9 cellular contexts compared by ENCODE assay signal in the genomic region with DNA sequence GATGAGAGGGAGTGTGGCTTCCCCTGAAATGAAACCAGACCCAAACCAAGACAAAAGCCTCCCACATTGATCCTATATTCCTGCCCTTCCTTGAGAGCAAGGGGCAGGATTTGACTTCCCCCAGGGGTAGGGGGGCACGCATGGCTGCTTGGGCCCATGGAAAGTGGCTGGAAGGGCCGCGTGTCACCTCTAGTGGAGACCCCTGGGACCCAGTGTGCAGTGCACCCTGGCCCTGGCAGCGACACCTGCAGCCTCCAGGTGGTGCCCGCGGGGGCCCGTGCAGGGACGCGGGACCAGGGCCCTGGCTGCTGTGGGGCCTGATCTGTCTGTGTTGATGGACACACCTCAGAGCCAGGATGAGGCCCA. TPM values are rescaled to one million over a fixed set of nuclear protein-coding genes. Genes with fewer than 3 reads are reported as not detected.
DNase-seq lines count a peak whose midpoint lies in the region; ATAC-seq, FAIRE-seq and TF ChIP-seq lines count a peak whose summit lies in the region.
"Had no signal": no experiment of that assay in that cellular context is flagged by ENCODE, and none has a peak within 500 bp of the region (broad histone marks: within the 10 kb centered on the region; RNA-seq: fewer than 3 reads in every experiment).

No MANE protein-coding gene starts in this region.

- H3K27me3 Mint-ChIP-seq in Caco-2 (ENCODE audit: insufficient read depth, unreplicated experiment), result no peaks in the 10 kb centered on the region
- H3K27me3 Mint-ChIP-seq in naive B cell, result no peaks in the 10 kb centered on the region

- BruUV-seq in Caco-2 (replicated peaks; lab: Mats Ljungman, UMichigan), result no TSS peak
- BruUV-seq in K562 (replicated peaks; lab: Mats Ljungman, UMichigan), result no TSS peak

- H3K4me3 Mint-ChIP-seq in Caco-2 (ENCODE audit: unreplicated experiment) (peak overlapping the region; percentile 61), naive B cell (peak overlapping the region in 7 of 8 donors; percentile 70 to 92 (median 85))

- peak overlapping the region in 1 of 2 experiments; percentile 69; a peak in 2 of 4 replicates for H3K9ac ChIP-seq in K562 (ENCODE audit: insufficient read depth in 1 of 2, low read depth in 2 of 2, low read length in 2 of 2)

- no peak overlapping the region for H3K27ac ChIP-seq in K562 (ENCODE audit: extremely low read depth, low read depth, low read length)

- no peak for TF ChIP-seq EP300 in K562 (IDR thresholded peaks at IDR 0.05; ENCODE audit: low read length)

- no peak for TF ChIP-seq RAD21 in K562 (CRISPR knock-in tag; conservative IDR thresholded peaks at IDR 0.05 in 1 of 2, IDR thresholded peaks at IDR 0.05 in 1 of 2)

- no peaks in the 10 kb centered on the region for H3K9me3 ChIP-seq in Caco-2
- H3K9me3 ChIP-seq in K562 (replicated peaks; ENCODE audit: control insufficient read depth, insufficient read depth, low read depth, low read length), result no peaks in the 10 kb centered on the region

- WGBS in K562 (ENCODE audit: insufficient coverage, low coverage, missing lambda C conversion rate), result 52% methylated on average over 8 of the region's 9 CpGs

- ATAC-seq in GM19452 (IDR thresholded peaks at IDR 0.05; ENCODE audit: unreplicated experiment) (peak; percentile 33), HG03457 (IDR thresholded peaks at IDR 0.05; ENCODE audit: unreplicated experiment) (peak; percentile 30), K562 (peak; percentile 47), naive B cell (ENCODE audit: low read depth in 2 of 2) (peak; percentile 68 to 73)

- no peaks in the 10 kb centered on the region for H4K20me1 ChIP-seq in K562 (replicated peaks; ENCODE audit: control insufficient read depth, insufficient read depth, low read length)

- FAIRE-seq in K562 (lab: Jason Lieb, UNC), result no peak
- FAIRE-seq: colon had no signal

- POLR2A ChIA-PET in Caco-2 (lab: Charles Lee), result interaction anchor here (0.6 to 1.0 kb wide), 5 partner anchors 21 to 194 kb away, joined by 3 to 16 read pairs (median 4); a partner anchor contains a TSS
- POLR2A ChIA-PET in K562 (lab: Yijun Ruan, JAX), result interaction anchor here (0.5 to 1.6 kb wide), 6 partner anchors 10 to 119 kb away, joined by 3 to 8 read pairs (median 4); a partner anchor contains a TSS

- H3K4me3 ChIP-seq in Caco-2 (ENCODE audit: low read depth, low read length), result no peak overlapping the region
- H3K4me3 ChIP-seq in K562, result no peak overlapping the region

- TF ChIP-seq CTCF in Caco-2 (IDR thresholded peaks at IDR 0.05; ENCODE audit: insufficient read depth in 1 of 2, low read depth in 1 of 2, low read length in 1 of 2, severe bottlenecking in 1 of 2, unreplicated experiment in 1 of 2) (peak in 1 of 2 experiments; percentile 14), K562 (IDR thresholded peaks at IDR 0.05 in 2 of 3, conservative IDR thresholded peaks at IDR 0.05 in 1 of 3; ENCODE audit: insufficient read depth in 2 of 3, low read depth in 1 of 3, low read length in 3 of 3) (peak; percentile 23 to 37 (median 25); a peak in 3 of 6 replicates)

- in situ Hi-C loops in K562 (cut with MboI), result no loop called here

- peak overlapping the region; percentile 86 for H3K4me2 ChIP-seq in K562 (ENCODE audit: insufficient read depth, low read length)

- no peaks in the 10 kb centered on the region for H3K36me3 ChIP-seq in Caco-2 (ENCODE audit: control insufficient read depth, insufficient read depth, low read length)
- no peaks in the 10 kb centered on the region for H3K36me3 ChIP-seq in K562 (ENCODE audit: control insufficient read depth, insufficient read depth, low read length)

- TF ChIP-seq POLR2A in K562 (conservative IDR thresholded peaks at IDR 0.05), result no peak

- intact Hi-C loops in Caco-2 (cut with micrococcal nuclease; ENCODE audit: unreplicated experiment), result loop anchor here (1.0 kb wide), 1 partner anchor 28 kb away; no protein-coding TSS in a partner anchor
- intact Hi-C loops in K562 (cut with micrococcal nuclease), result loop anchor here (5.0 kb wide), 1 partner anchor 183 kb away; no protein-coding TSS in a partner anchor

- peak overlapping the region; percentile 80 for H3K27ac Mint-ChIP-seq in Caco-2 (ENCODE audit: unreplicated experiment)
- H3K27ac Mint-ChIP-seq in naive B cell, result peak overlapping the region in 5 of 6 donors; percentile 66 to 97 (median 76)

- H3K4me1 ChIP-seq in Caco-2 (peaks cover 33% of the 10 kb centered on the region), K562 (replicated peaks in 1 of 2; ENCODE audit: control insufficient read depth in 2 of 2, insufficient read depth in 2 of 2, low read length in 2 of 2) (peaks cover 13 to 54% of the 10 kb centered on the region in 2 experiments)

- no peaks in the 10 kb centered on the region for H3K9me1 ChIP-seq in K562 (ENCODE audit: control insufficient read depth, insufficient read depth, low read length)

- H3K9me3 Mint-ChIP-seq in Caco-2 (ENCODE audit: unreplicated experiment) (no peaks in the 10 kb centered on the region), naive B cell (no peaks in the 10 kb centered on the region)

- no peaks in the 10 kb centered on the region for H3K79me2 ChIP-seq in K562 (ENCODE audit: control insufficient read depth, insufficient read depth, low read length)

- peaks cover 7% of the 10 kb centered on the region for H3K36me3 Mint-ChIP-seq in Caco-2 (ENCODE audit: insufficient read depth, unreplicated experiment)
- no peaks in the 10 kb centered on the region for H3K36me3 Mint-ChIP-seq in naive B cell

- peak overlapping the region; percentile 82 for H2AFZ ChIP-seq in K562 (ENCODE audit: low read depth, low read length)

- H3K4me1 Mint-ChIP-seq in Caco-2 (ENCODE audit: low read depth, unreplicated experiment) (peaks cover 25% of the 10 kb centered on the region), naive B cell (peaks cover 21 to 33% (median 22%) of the 10 kb centered on the region in 3 donors)

- no peaks in the 10 kb centered on the region for H3K27me3 ChIP-seq in Caco-2 (replicated peaks; ENCODE audit: control insufficient read depth, insufficient read depth, low read length)
- peaks cover 0 to 20% of the 10 kb centered on the region in 2 experiments; a peak in 2 of 5 replicates for H3K27me3 ChIP-seq in K562 (ENCODE audit: control insufficient read depth in 2 of 2, insufficient read depth in 2 of 2, low read length in 2 of 2)

- DNase-seq in Caco-2, result peak in 1 of 2 experiments; percentile 54
- peak in 1 of 4 experiments; percentile 43 for DNase-seq in K562 (ENCODE audit: extremely low read depth in 1 of 4, low spot score in 3 of 4)
- DNase-seq in naive B cell, result peak; percentile 62
- no peak for DNase-seq in activated effector memory CD4-positive, alpha-beta T cell treated with Interleukin-2 at 50 U/mL for 16 hours
- no peak for DNase-seq in activated naive CD4-positive, alpha-beta T cell treated with anti-CD3 and anti-CD28 coated beads, Interleukin-2, amount 50 U/mL, for 16 hours
- DNase-seq in NCI-H2171 (lab: John Stamatoyannopoulos, UW), result no peak

- CTCF ChIA-PET in Caco-2 (lab: Charles Lee), result interaction anchor here (0.6 to 1.4 kb wide), 13 partner anchors 17 to 199 kb away, joined by 3 to 6 read pairs (median 3); no protein-coding TSS in a partner anchor
- CTCF ChIA-PET in K562 (lab: Yijun Ruan, JAX; ENCODE audit: low intra/inter-chr PET ratio), result no interaction called here

TF ChIP-seq in K562, 482 proteins besides CTCF, POLR2A, EP300 and RAD21 (continues in another document):
- TF ChIP-seq MBD2 (IDR thresholded peaks at IDR 0.05; ENCODE audit: borderline replicate concordance, low read depth) (no peak), E2F3 (CRISPR knock-in tag; IDR thresholded peaks at IDR 0.05) (no peak), ELF4 (CRISPR knock-in tag; IDR thresholded peaks at IDR 0.05) (no peak), GABPB1 (CRISPR knock-in tag; IDR thresholded peaks at IDR 0.05) (0 out of 2 replicates have a peak, but pooled peaks have one; percentile 36), TCFL5 (CRISPR knock-in tag; conservative IDR thresholded peaks at IDR 0.05) (no peak), U2AF1 (optimal IDR thresholded peaks at IDR 0.05; ENCODE audit: low read depth, low read length) (no peak)
- TF ChIP-seq, protein P1, sequence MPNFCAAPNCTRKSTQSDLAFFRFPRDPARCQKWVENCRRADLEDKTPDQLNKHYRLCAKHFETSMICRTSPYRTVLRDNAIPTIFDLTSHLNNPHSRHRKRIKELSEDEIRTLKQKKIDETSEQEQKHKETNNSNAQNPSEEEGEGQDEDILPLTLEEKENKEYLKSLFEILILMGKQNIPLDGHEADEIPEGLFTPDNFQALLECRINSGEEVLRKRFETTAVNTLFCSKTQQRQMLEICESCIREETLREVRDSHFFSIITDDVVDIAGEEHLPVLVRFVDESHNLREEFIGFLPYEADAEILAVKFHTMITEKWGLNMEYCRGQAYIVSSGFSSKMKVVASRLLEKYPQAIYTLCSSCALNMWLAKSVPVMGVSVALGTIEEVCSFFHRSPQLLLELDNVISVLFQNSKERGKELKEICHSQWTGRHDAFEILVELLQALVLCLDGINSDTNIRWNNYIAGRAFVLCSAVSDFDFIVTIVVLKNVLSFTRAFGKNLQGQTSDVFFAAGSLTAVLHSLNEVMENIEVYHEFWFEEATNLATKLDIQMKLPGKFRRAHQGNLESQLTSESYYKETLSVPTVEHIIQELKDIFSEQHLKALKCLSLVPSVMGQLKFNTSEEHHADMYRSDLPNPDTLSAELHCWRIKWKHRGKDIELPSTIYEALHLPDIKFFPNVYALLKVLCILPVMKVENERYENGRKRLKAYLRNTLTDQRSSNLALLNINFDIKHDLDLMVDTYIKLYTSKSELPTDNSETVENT (CRISPR knock-in tag; IDR thresholded peaks at IDR 0.05), result no peak

RNA-seq across cellular contexts. Expression of a gene that starts 18.0 kb away (rescaled TPM):
- total RNA-seq in Caco-2 (2022) (18.7 and 23.6 TPM in 2 replicates), K562 (2014; rRNA removed) (16.2 and 26.3 TPM in 2 replicates), K562 (2014; rRNA removed; fragmentation: Illumina TruSeq; extraction: Trizol) (6.8 and 7.3 TPM in 2 replicates), K562 (2015; rRNA removed; fragmentation: Illumina TruSeq; extraction: Trizol) (12.1 and 13.9 TPM in 2 replicates), K562 (2021) (21.9 and 25.2 TPM in 2 replicates)
- 21.8 and 48.7 TPM in 2 replicates for total RNA-seq in K562 (2011; cell fraction: chromatin; rRNA removed; ENCODE audit: low replicate concordance)
- total RNA-seq in K562 (2011; cell fraction: nucleolus; rRNA removed), result 35.3 and 40.5 TPM in 2 replicates
- total RNA-seq in K562 (2011; cell fraction: nucleoplasm; rRNA removed), result 24.4 TPM in 2 replicates
- polyA plus RNA-seq in K562 (2011; rRNA removed) (12.3 and 13.2 TPM in 2 replicates), K562 (2014; fragmentation: Illumina TruSeq; extraction: Trizol) (13.6 and 15.4 TPM in 2 replicates), K562 (2014; fragmentation: Nextera tagmentation; extraction: Ambion mirVana) (1 to 10 TPM; 1.6 to 3.1 TPM), K562 (2014; rRNA removed) (12.8 and 17.7 TPM in 2 replicates), naive B cell (ENCODE audit: low read depth in 6 of 6) (1 to 10 TPM in 3 of 6 donors, under 1 TPM in 3; 0.29 to 4.6 (median 0.91) TPM)
- 10.5 and 25.9 TPM in 2 replicates for polyA plus RNA-seq in K562 (2011; cell fraction: cytosol; rRNA removed)
- polyA plus RNA-seq in K562 (2011; cell fraction: nucleus; rRNA removed), result 46.8 and 83.4 TPM in 2 replicates
- polyA plus RNA-seq in K562 (2012), result 6.1 and 15.2 TPM in 2 replicates
- 5.1 and 5.5 TPM in 2 replicates for polyA minus RNA-seq in K562 (2011; rRNA and poly(A)+ RNA removed)
- 13.4 and 13.6 TPM in 2 replicates for polyA minus RNA-seq in K562 (2011; cell fraction: cytosol; rRNA and poly(A)+ RNA removed)
- polyA minus RNA-seq in K562 (2011; cell fraction: nucleus; rRNA and poly(A)+ RNA removed), result 11.7 and 15.8 TPM in 2 replicates
